In the genomic region with DNA sequence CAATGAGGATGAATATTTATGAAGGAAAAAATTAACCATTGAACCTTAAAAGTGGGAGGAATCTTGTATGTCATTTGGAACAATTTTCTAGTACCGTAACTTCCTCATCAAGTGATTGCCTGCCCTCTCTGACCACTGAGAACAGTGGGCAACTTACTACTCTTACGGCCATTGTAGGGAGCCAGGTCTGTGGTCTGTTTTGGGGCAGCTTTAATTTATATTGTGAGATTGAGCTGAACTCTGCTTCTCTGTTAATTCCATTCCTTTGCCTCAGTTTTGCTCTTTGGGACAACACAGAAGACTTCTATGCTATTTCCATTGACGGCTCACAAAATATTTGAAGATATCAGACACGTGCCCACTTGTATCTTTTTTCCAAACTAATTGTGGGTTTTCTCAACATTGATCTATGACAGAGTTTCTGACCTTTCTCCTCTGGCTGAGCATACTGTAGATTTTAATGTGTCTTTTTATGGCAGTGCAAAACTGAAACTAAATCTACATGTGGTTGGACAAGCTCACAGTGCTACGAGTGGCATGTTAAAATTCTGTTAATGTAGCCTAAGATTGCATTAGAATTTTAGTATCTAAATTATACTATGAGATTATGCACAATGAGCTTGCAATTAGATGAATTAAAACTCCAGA, we compare ENCODE assay signal across 8 cellular contexts. TPM values are rescaled to one million over a fixed set of nuclear protein-coding genes. Genes with fewer than 3 reads are reported as not detected.
DNase-seq lines count a peak whose midpoint lies in the region; ATAC-seq lines count a peak whose summit lies in the region.

No MANE protein-coding gene starts in this region.

- no peaks in the 10 kb centered on the region for H3K27me3 ChIP-seq in naive thymus-derived CD4-positive, alpha-beta T cell (ENCODE audit: control insufficient read depth in 2 of 2, insufficient read depth in 2 of 2, low read length in 2 of 2)

- no peak for DNase-seq in activated CD8-positive, alpha-beta T cell treated with anti-CD3 and anti-CD28 coated beads, Interleukin-2, amount 10 ng/mL, durations not matched to agents 7 days and 5 days
- peak in 5 of 9 donors; percentile 7 to 27 (median 13) for DNase-seq in naive thymus-derived CD4-positive, alpha-beta T cell
- DNase-seq in NCI-H1092 treated with DMSO at 0.1 percent for 48 hours (lab: John Stamatoyannopoulos, UW) (no peak), hypothalamus (lab: John Stamatoyannopoulos, UW) (no peak), NCI-H1105 treated with DMSO at 0.1 percent for 48 hours (lab: John Stamatoyannopoulos, UW) (no peak)

- no peaks in the 10 kb centered on the region for H3K36me3 ChIP-seq in naive thymus-derived CD4-positive, alpha-beta T cell (ENCODE audit: control insufficient read depth in 2 of 3, insufficient read depth in 3 of 3, low read length in 3 of 3)

- no peaks in the 10 kb centered on the region for H3K27me3 Mint-ChIP-seq in activated CD8-positive, alpha-beta T cell treated with anti-CD3 and anti-CD28 coated beads, Interleukin-2, amount 10 ng/mL, durations not matched to agents 7 days and 5 days (ENCODE audit: low read depth)
- H3K27me3 Mint-ChIP-seq in naive thymus-derived CD4-positive, alpha-beta T cell, result peaks cover 0 to 4% (median 0%) of the 10 kb centered on the region in 5 donors

- CTCF ChIA-PET in activated CD8-positive, alpha-beta T cell treated with anti-CD3 and anti-CD28 coated beads, Interleukin-2, amount 10 ng/mL, durations not matched to agents 7 days and 5 days (lab: Charles Lee), result interaction anchor here (0.7 to 1.2 kb wide), 4 partner anchors 10 to 132 kb away, joined by 3 read pairs; no protein-coding TSS in a partner anchor
- CTCF ChIA-PET in naive thymus-derived CD4-positive, alpha-beta T cell (lab: Charles Lee), result interaction anchor here (0.6 kb wide), 1 partner anchor 135 kb away, joined by 3 read pairs; no protein-coding TSS in a partner anchor

- H3K4me3 Mint-ChIP-seq in activated CD8-positive, alpha-beta T cell treated with anti-CD3 and anti-CD28 coated beads, Interleukin-2, amount 10 ng/mL, durations not matched to agents 7 days and 5 days, result peak overlapping the region; percentile 67
- H3K4me3 Mint-ChIP-seq in naive thymus-derived CD4-positive, alpha-beta T cell, result peak overlapping the region; percentile 42 to 89 (median 80)

- intact Hi-C loops in naive thymus-derived CD4-positive, alpha-beta T cell (cut with micrococcal nuclease), result no loop called here

- H3K9me3 Mint-ChIP-seq in activated CD8-positive, alpha-beta T cell treated with anti-CD3 and anti-CD28 coated beads, Interleukin-2, amount 10 ng/mL, durations not matched to agents 7 days and 5 days (ENCODE audit: insufficient read depth), result no peaks in the 10 kb centered on the region
- peaks cover 0 to 3% (median 0%) of the 10 kb centered on the region in 11 donors for H3K9me3 Mint-ChIP-seq in naive thymus-derived CD4-positive, alpha-beta T cell

- POLR2A ChIA-PET in activated CD8-positive, alpha-beta T cell treated with anti-CD3 and anti-CD28 coated beads, Interleukin-2, amount 10 ng/mL, durations not matched to agents 7 days and 5 days (lab: Charles Lee), result interaction anchor here (0.7 kb wide), 1 partner anchor 28 kb away, joined by 5 read pairs; the partner anchor contains the start of gene ZNF281
- POLR2A ChIA-PET in naive thymus-derived CD4-positive, alpha-beta T cell (lab: Charles Lee), result no interaction called here

- peak overlapping the region; percentile 73 for H3K27ac Mint-ChIP-seq in activated CD8-positive, alpha-beta T cell treated with anti-CD3 and anti-CD28 coated beads, Interleukin-2, amount 10 ng/mL, durations not matched to agents 7 days and 5 days
- peak overlapping the region; percentile 1 to 82 (median 69) for H3K27ac Mint-ChIP-seq in naive thymus-derived CD4-positive, alpha-beta T cell

- H3K4me3 ChIP-seq in naive thymus-derived CD4-positive, alpha-beta T cell (ENCODE audit: low read length), result peak overlapping the region; percentile 39

- H3K4me1 ChIP-seq in naive thymus-derived CD4-positive, alpha-beta T cell (ENCODE audit: control insufficient read depth in 2 of 2, insufficient read depth in 2 of 2, low read length in 2 of 2), result no peaks in the 10 kb centered on the region

- peak; percentile 52 for ATAC-seq in GM18520 (IDR thresholded peaks at IDR 0.05; ENCODE audit: unreplicated experiment)
- ATAC-seq in HG02885 (IDR thresholded peaks at IDR 0.05; ENCODE audit: poor library complexity, unreplicated experiment), result peak; percentile 78
- peak; percentile 92 for ATAC-seq in activated CD8-positive, alpha-beta T cell treated with anti-CD3 and anti-CD28 coated beads, Interleukin-2, amount 10 ng/mL, durations not matched to agents 7 days and 5 days
- ATAC-seq in naive thymus-derived CD4-positive, alpha-beta T cell, result peak; percentile 61
- ATAC-seq in GM18873 (IDR thresholded peaks at IDR 0.05; ENCODE audit: low FRiP score, unreplicated experiment), result no peak

- H3K9me3 ChIP-seq in naive thymus-derived CD4-positive, alpha-beta T cell (ENCODE audit: control insufficient read depth in 2 of 3, low read length in 3 of 3), result no peaks in the 10 kb centered on the region

- peaks cover 7% of the 10 kb centered on the region for H3K4me1 Mint-ChIP-seq in activated CD8-positive, alpha-beta T cell treated with anti-CD3 and anti-CD28 coated beads, Interleukin-2, amount 10 ng/mL, durations not matched to agents 7 days and 5 days (ENCODE audit: low read depth)
- H3K4me1 Mint-ChIP-seq in naive thymus-derived CD4-positive, alpha-beta T cell, result peaks cover 0 to 14% (median 10%) of the 10 kb centered on the region in 7 donors

- no peak overlapping the region for H3K27ac ChIP-seq in naive thymus-derived CD4-positive, alpha-beta T cell (ENCODE audit: low read depth, low read length)

- peaks cover 2% of the 10 kb centered on the region for H3K36me3 Mint-ChIP-seq in activated CD8-positive, alpha-beta T cell treated with anti-CD3 and anti-CD28 coated beads, Interleukin-2, amount 10 ng/mL, durations not matched to agents 7 days and 5 days (ENCODE audit: low read depth)
- peaks cover 0 to 4% (median 0%) of the 10 kb centered on the region in 5 donors for H3K36me3 Mint-ChIP-seq in naive thymus-derived CD4-positive, alpha-beta T cell

RNA-seq across cellular contexts. Expression of gene ZNF281, which starts 27.8 kb away (rescaled TPM):
- 10 to 100 TPM; 13.5 to 14.3 TPM for total RNA-seq in activated CD8-positive, alpha-beta T cell treated with anti-CD3 and anti-CD28 coated beads, Interleukin-2, amount 10 ng/mL, durations not matched to agents 7 days and 5 days
- total RNA-seq in naive thymus-derived CD4-positive, alpha-beta T cell, result 10 to 100 TPM; 16.3 to 27.6 (median 25.8) TPM
- polyA plus RNA-seq in naive thymus-derived CD4-positive, alpha-beta T cell, result 10 to 100 TPM; 28.1 to 35.3 TPM

Comparison
In these comparisons a context has a peak if more than half of its experiments do, and no peak if none do; other contexts are left out.
1. DNase-seq: peak in naive thymus-derived CD4-positive, alpha-beta T cell (5 of 9); none in activated CD8-positive, alpha-beta T cell treated with anti-CD3 and anti-CD28 coated beads, Interleukin-2, amount 10 ng/mL, durations not matched to agents 7 days and 5 days (single experiment), NCI-H1092 treated with DMSO at 0.1 percent for 48 hours (single experiment), hypothalamus (0 of 51) and NCI-H1105 treated with DMSO at 0.1 percent for 48 hours (single experiment).